26 cellular contexts compared by ENCODE assay signal in genomic region chr4:152613841-152614240, GRCh38.
"Had no signal": no experiment of that assay in that cellular context is flagged by ENCODE, and none has a peak within 500 bp of the region (broad histone marks: within the 10 kb centered on the region; RNA-seq: fewer than 3 reads in every experiment).

No MANE protein-coding gene starts in this region.

- H3K9me3 ChIP-seq: esophagus squamous epithelium, gastroesophageal sphincter, heart right ventricle had no signal

- H3K4me3 ChIP-seq: coronary artery, dorsolateral prefrontal cortex, esophagus squamous epithelium, gastroesophageal sphincter, heart right ventricle had no signal

- H3K4me1 ChIP-seq: gastroesophageal sphincter, heart right ventricle had no signal

- DNase-seq: activated CD4-positive, alpha-beta memory T cell treated with anti-CD3 and anti-CD28 coated beads, Interleukin-2, amount 10 ng/mL, durations not matched to agents 7 days and 5 days; activated CD4-positive, alpha-beta T cell treated with anti-CD3 and anti-CD28 coated beads for 1 hour; activated CD4-positive, alpha-beta T cell treated with anti-CD3 and anti-CD28 coated beads for 4 hours; activated CD4-positive, alpha-beta T cell treated with anti-CD3 and anti-CD28 coated beads, Interleukin-2, amount 10 ng/mL, durations not matched to agents 7 days and 5 days; activated CD4-positive, alpha-beta T cell treated with anti-CD3 and anti-CD28 coated beads, Interleukin-2, amount 50 U/mL, for 4 hours; activated effector memory CD4-positive, alpha-beta T cell treated with Interleukin-2 at 50 U/mL for 16 hours; activated gamma-delta T cell treated with Interleukin-2 at 50 U/mL for 16 hours; activated naive CD4-positive, alpha-beta T cell treated with anti-CD3 and anti-CD28 coated beads, Interleukin-2, amount 50 U/mL, for 16 hours; activated naive CD4-positive, alpha-beta T cell treated with Interleukin-2 at 50 U/mL for 16 hours; activated T-cell treated with anti-CD3 and anti-CD28 coated beads, Interleukin-2, amount 50 U/mL, for 4 hours; amniotic stem cell; anterior cingulate cortex; brain microvascular endothelial cell; dorsolateral prefrontal cortex; effector memory CD4-positive, alpha-beta T cell; erythroblast; esophagus squamous epithelium; foreskin melanocyte; heart right ventricle; T-helper 2 cell had no signal

- H3K9me3 Mint-ChIP-seq: activated CD4-positive, alpha-beta memory T cell treated with anti-CD3 and anti-CD28 coated beads, Interleukin-2, amount 10 ng/mL, durations not matched to agents 7 days and 5 days; activated CD4-positive, alpha-beta T cell treated with anti-CD3 and anti-CD28 coated beads, Interleukin-2, amount 10 ng/mL, durations not matched to agents 7 days and 5 days; activated T-cell treated with anti-CD3 and anti-CD28 coated beads, Interleukin-2, amount 50 U/mL, for 4 hours; activated T-helper 17 cell treated with anti-CD3 and anti-CD28 coated beads, Interleukin-2, amount 50 U/mL, for 72 hours; central memory CD8-positive, alpha-beta T cell; dendritic cell treated with granulocyte-macrophage colony-stimulating factor and Interleukin-4, amounts not matched to agents 40 ng/mL and 50 ng/mL, for 4 days had no signal

- H3K27ac Mint-ChIP-seq: activated CD4-positive, alpha-beta memory T cell treated with anti-CD3 and anti-CD28 coated beads, Interleukin-2, amount 10 ng/mL, durations not matched to agents 7 days and 5 days; activated CD4-positive, alpha-beta T cell treated with anti-CD3 and anti-CD28 coated beads, Interleukin-2, amount 10 ng/mL, durations not matched to agents 7 days and 5 days; activated naive CD8-positive, alpha-beta T cell; activated T-helper 17 cell treated with anti-CD3 and anti-CD28 coated beads, Interleukin-2, amount 50 U/mL, for 72 hours; dendritic cell treated with granulocyte-macrophage colony-stimulating factor and Interleukin-4, amounts not matched to agents 40 ng/mL and 50 ng/mL, for 4 days had no signal

- H3K4me3 Mint-ChIP-seq: activated CD4-positive, alpha-beta memory T cell treated with anti-CD3 and anti-CD28 coated beads, Interleukin-2, amount 10 ng/mL, durations not matched to agents 7 days and 5 days; activated CD4-positive, alpha-beta T cell treated with anti-CD3 and anti-CD28 coated beads, Interleukin-2, amount 10 ng/mL, durations not matched to agents 7 days and 5 days; activated naive CD8-positive, alpha-beta T cell; activated T-cell treated with anti-CD3 and anti-CD28 coated beads, Interleukin-2, amount 50 U/mL, for 4 hours; activated T-helper 17 cell treated with anti-CD3 and anti-CD28 coated beads, Interleukin-2, amount 50 U/mL, for 72 hours; central memory CD8-positive, alpha-beta T cell; dendritic cell treated with granulocyte-macrophage colony-stimulating factor and Interleukin-4, amounts not matched to agents 40 ng/mL and 50 ng/mL, for 4 days had no signal

- ATAC-seq: activated T-cell treated with anti-CD3 and anti-CD28 coated beads, Interleukin-2, amount 50 U/mL, for 4 hours; activated T-helper 17 cell treated with anti-CD3 and anti-CD28 coated beads, Interleukin-2, amount 50 U/mL, for 72 hours; gastroesophageal sphincter; heart right ventricle had no signal

- H3K27me3 ChIP-seq: brain microvascular endothelial cell, esophagus squamous epithelium had no signal

- H3K4me1 Mint-ChIP-seq: activated CD4-positive, alpha-beta memory T cell treated with anti-CD3 and anti-CD28 coated beads, Interleukin-2, amount 10 ng/mL, durations not matched to agents 7 days and 5 days; activated CD4-positive, alpha-beta T cell treated with anti-CD3 and anti-CD28 coated beads, Interleukin-2, amount 10 ng/mL, durations not matched to agents 7 days and 5 days; activated T-helper 17 cell treated with anti-CD3 and anti-CD28 coated beads, Interleukin-2, amount 50 U/mL, for 72 hours had no signal

- H3K27ac ChIP-seq: brain microvascular endothelial cell, coronary artery, dorsolateral prefrontal cortex, gastroesophageal sphincter, heart right ventricle had no signal

- H3K36me3 ChIP-seq: brain microvascular endothelial cell, esophagus squamous epithelium, gastroesophageal sphincter, heart right ventricle had no signal
